Comparison of ENCODE assay signal across 18 cellular contexts in genomic region chr4:176896211-176896610, GRCh38.
"Had no signal": no experiment of that assay in that cellular context is flagged by ENCODE, and none has a peak within 500 bp of the region (broad histone marks: within the 10 kb centered on the region; RNA-seq: fewer than 3 reads in every experiment).

No MANE protein-coding gene starts in this region.

- H3K27me3 ChIP-seq: adrenal gland, cardiac muscle cell, esophagus squamous epithelium, right atrium auricular region, tibial nerve had no signal

- H3K36me3 ChIP-seq: adrenal gland, cardiac muscle cell, esophagus squamous epithelium, right atrium auricular region, tibial nerve, WERI-Rb-1 had no signal

- DNase-seq: activated CD4-positive, alpha-beta T cell treated with anti-CD3 and anti-CD28 coated beads for 1 hour; activated CD4-positive, alpha-beta T cell treated with anti-CD3 and anti-CD28 coated beads, Interleukin-2, amount 50 U/mL, for 4 hours; activated gamma-delta T cell; adrenal gland; dermis blood vessel endothelial cell; effector memory CD8-positive, alpha-beta T cell; esophagus squamous epithelium; mesendoderm; naive thymus-derived CD8-positive, alpha-beta T cell; stimulated activated CD4-positive, alpha-beta T cell treated with anti-CD3 and anti-CD28 coated beads, Interleukin-2, amount 100 ng/mL, for 24 hours; stimulated activated naive CD4-positive, alpha-beta T cell treated with Interleukin-2 at 50 U/mL for 16 hours; SW 1271; T-helper 2 cell; WERI-Rb-1 had no signal

- ATAC-seq: activated naive CD4-positive, alpha-beta T cell treated with anti-CD3 and anti-CD28 coated beads, Interleukin-2, amount 50 U/mL, for 72 hours; effector memory CD8-positive, alpha-beta T cell; naive thymus-derived CD8-positive, alpha-beta T cell had no signal

- H3K9me3 ChIP-seq: adrenal gland, esophagus squamous epithelium, right atrium auricular region, tibial nerve had no signal

- H3K4me3 ChIP-seq: adrenal gland, cardiac muscle cell, esophagus squamous epithelium, right atrium auricular region, tibial nerve had no signal

- H3K4me1 ChIP-seq: adrenal gland, esophagus squamous epithelium, right atrium auricular region, tibial nerve had no signal
